25 cellular contexts compared by ENCODE assay signal in genomic region chr11:58097437-58097836, GRCh38.
"Had no signal": no experiment of that assay in that cellular context is flagged by ENCODE, and none has a peak within 500 bp of the region (broad histone marks: within the 10 kb centered on the region; RNA-seq: fewer than 3 reads in every experiment).

No MANE protein-coding gene starts in this region.

- H3K9ac ChIP-seq: neural progenitor cell, parathyroid adenoma had no signal

- H3K36me3 ChIP-seq: neural progenitor cell, ovary, right lobe of liver, sigmoid colon, stomach, thoracic aorta, thyroid gland, tibial nerve, upper lobe of left lung, vagina had no signal

- ATAC-seq: naive thymus-derived CD4-positive, alpha-beta T cell; natural killer cell; psoas muscle; right cardiac atrium; right lobe of liver; stimulated activated effector memory CD8-positive, alpha-beta T cell treated with anti-CD3 and anti-CD28 coated beads, Interleukin-12 subunit alpha, Interleukin-12 subunit beta, amount 100 ng/mL, for 72 hours; stimulated activated naive B cell treated with anti-CD40 and anti-IgM and Interleukin-4, amounts not matched to agents 10 μg/mL and 1 μg/mL and 100 μg/mL, for 72 hours had no signal

- H3K9me3 ChIP-seq: ovary, right lobe of liver, thyroid gland, vagina had no signal

- H3K4me3 ChIP-seq: neural progenitor cell, ovary, psoas muscle, right lobe of liver, sigmoid colon, stomach, thoracic aorta, thyroid gland, tibial nerve, upper lobe of left lung, vagina had no signal

- H3K4me1 ChIP-seq: neural progenitor cell, parathyroid adenoma, psoas muscle, right lobe of liver, sigmoid colon, stomach, thyroid gland, tibial nerve, upper lobe of left lung, vagina had no signal

- H2AFZ ChIP-seq: neural progenitor cell, parathyroid adenoma had no signal

- H3K79me2 ChIP-seq: parathyroid adenoma had no signal

- H3K4me2 ChIP-seq: neural progenitor cell had no signal

- DNase-seq: naive thymus-derived CD4-positive, alpha-beta T cell; natural killer cell; occipital lobe; ovary; psoas muscle; right cardiac atrium; right lobe of liver; sigmoid colon; small intestine; stimulated activated CD4-positive, alpha-beta T cell treated with anti-CD3 and anti-CD28 coated beads, Interleukin-15, amount 100 ng/mL, for 24 hours; stimulated activated CD4-positive, alpha-beta T cell treated with anti-CD3 and anti-CD28 coated beads, Interleukin-2, amount 100 ng/mL, for 24 hours; stimulated activated CD4-positive, alpha-beta T cell treated with anti-CD3 and anti-CD28 coated beads, Interleukin-2, amount 100 ng/mL, for 48 hours; stimulated activated CD4-positive, alpha-beta T cell treated with anti-CD3 and anti-CD28 coated beads, Interleukin-4, amount 100 ng/mL, for 24 hours; stimulated activated naive B cell treated with anti-CD40 and anti-IgM and Interleukin-4, amounts not matched to agents 10 μg/mL and 1 μg/mL and 100 μg/mL, for 72 hours; stimulated activated naive CD4-positive, alpha-beta T cell treated with Interleukin-2 at 50 U/mL for 16 hours; stomach; thyroid gland; trophoblast cell; upper lobe of left lung had no signal

- H3K27me3 ChIP-seq: neural progenitor cell, ovary, right lobe of liver, sigmoid colon, stomach, thyroid gland, tibial nerve, upper lobe of left lung, vagina had no signal

- H3K27ac ChIP-seq: neural progenitor cell, ovary, parathyroid adenoma, psoas muscle, right lobe of liver, sigmoid colon, stomach, thoracic aorta, thyroid gland, tibial nerve, upper lobe of left lung, vagina had no signal
